ENCODE assay signal across 1 cellular context in the genomic region with DNA sequence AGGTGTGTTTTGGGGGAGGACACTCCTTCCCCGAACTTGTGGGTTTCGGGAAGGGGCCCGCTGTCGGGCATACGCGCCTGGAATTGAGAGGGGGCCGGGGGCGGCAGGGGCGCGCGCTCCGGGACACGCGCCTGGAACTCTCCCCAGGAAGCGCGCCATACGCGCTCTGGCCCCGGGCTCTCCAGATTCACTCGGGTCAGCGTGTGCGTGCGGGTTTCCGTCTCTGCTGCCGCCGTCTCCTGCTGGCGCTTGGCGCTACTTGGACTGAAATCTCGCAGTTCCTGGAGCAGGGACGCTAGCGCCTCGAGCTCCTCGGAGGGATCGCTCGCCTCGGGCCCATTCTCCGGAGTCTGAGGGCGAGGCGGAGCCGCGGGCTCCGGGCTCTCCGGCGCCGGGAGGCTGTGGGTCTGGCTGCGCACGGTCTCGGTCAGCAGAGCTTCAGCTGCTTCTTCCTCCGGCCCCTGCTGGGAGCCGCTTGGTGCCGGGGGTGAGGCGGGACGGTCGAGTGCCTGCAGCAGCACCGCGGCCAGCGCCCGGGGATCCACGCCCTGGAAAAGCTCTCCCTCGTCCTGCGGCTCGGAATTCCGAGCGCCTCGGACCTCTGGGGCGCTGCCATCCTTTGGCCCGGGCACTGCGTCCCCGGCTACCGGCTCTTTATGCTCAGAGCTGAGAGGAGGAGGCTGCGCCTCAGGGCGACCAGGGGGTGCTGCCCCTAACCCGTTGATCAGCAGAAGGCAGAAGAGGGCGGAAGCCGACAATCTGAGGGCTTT.
TF ChIP-seq lines count a peak whose summit lies in the region.

No MANE protein-coding gene starts in this region.

TF ChIP-seq in HepG2, 621 proteins besides CTCF, POLR2A, EP300 and RAD21 (continues in another document):
- TF ChIP-seq, protein P1, sequence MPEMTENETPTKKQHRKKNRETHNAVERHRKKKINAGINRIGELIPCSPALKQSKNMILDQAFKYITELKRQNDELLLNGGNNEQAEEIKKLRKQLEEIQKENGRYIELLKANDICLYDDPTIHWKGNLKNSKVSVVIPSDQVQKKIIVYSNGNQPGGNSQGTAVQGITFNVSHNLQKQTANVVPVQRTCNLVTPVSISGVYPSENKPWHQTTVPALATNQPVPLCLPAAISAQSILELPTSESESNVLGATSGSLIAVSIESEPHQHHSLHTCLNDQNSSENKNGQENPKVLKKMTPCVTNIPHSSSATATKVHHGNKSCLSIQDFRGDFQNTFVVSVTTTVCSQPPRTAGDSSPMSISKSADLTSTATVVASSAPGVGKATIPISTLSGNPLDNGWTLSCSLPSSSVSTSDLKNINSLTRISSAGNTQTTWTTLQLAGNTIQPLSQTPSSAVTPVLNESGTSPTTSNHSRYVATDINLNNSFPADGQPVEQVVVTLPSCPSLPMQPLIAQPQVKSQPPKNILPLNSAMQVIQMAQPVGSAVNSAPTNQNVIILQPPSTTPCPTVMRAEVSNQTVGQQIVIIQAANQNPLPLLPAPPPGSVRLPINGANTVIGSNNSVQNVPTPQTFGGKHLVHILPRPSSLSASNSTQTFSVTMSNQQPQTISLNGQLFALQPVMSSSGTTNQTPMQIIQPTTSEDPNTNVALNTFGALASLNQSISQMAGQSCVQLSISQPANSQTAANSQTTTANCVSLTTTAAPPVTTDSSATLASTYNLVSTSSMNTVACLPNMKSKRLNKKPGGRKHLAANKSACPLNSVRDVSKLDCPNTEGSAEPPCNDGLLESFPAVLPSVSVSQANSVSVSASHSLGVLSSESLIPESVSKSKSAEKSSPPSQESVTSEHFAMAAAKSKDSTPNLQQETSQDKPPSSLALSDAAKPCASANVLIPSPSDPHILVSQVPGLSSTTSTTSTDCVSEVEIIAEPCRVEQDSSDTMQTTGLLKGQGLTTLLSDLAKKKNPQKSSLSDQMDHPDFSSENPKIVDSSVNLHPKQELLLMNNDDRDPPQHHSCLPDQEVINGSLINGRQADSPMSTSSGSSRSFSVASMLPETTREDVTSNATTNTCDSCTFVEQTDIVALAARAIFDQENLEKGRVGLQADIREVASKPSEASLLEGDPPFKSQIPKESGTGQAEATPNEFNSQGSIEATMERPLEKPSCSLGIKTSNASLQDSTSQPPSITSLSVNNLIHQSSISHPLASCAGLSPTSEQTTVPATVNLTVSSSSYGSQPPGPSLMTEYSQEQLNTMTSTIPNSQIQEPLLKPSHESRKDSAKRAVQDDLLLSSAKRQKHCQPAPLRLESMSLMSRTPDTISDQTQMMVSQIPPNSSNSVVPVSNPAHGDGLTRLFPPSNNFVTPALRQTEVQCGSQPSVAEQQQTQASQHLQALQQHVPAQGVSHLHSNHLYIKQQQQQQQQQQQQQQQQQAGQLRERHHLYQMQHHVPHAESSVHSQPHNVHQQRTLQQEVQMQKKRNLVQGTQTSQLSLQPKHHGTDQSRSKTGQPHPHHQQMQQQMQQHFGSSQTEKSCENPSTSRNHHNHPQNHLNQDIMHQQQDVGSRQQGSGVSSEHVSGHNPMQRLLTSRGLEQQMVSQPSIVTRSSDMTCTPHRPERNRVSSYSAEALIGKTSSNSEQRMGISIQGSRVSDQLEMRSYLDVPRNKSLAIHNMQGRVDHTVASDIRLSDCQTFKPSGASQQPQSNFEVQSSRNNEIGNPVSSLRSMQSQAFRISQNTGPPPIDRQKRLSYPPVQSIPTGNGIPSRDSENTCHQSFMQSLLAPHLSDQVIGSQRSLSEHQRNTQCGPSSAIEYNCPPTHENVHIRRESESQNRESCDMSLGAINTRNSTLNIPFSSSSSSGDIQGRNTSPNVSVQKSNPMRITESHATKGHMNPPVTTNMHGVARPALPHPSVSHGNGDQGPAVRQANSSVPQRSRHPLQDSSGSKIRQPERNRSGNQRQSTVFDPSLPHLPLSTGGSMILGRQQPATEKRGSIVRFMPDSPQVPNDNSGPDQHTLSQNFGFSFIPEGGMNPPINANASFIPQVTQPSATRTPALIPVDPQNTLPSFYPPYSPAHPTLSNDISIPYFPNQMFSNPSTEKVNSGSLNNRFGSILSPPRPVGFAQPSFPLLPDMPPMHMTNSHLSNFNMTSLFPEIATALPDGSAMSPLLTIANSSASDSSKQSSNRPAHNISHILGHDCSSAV (CRISPR knock-in tag; IDR thresholded peaks at IDR 0.05; ENCODE audit: borderline replicate concordance), result no peak
- 0 out of 2 replicates have a peak, but pooled peaks have one; percentile 18 for TF ChIP-seq ARNT2 (CRISPR knock-in tag; IDR thresholded peaks at IDR 0.05; ENCODE audit: low read depth)
- TF ChIP-seq YEATS4 (CRISPR knock-in tag; IDR thresholded peaks at IDR 0.05; ENCODE audit: borderline replicate concordance), result no peak; the same call in 1 of the 2 replicates
- TF ChIP-seq, protein P2, sequence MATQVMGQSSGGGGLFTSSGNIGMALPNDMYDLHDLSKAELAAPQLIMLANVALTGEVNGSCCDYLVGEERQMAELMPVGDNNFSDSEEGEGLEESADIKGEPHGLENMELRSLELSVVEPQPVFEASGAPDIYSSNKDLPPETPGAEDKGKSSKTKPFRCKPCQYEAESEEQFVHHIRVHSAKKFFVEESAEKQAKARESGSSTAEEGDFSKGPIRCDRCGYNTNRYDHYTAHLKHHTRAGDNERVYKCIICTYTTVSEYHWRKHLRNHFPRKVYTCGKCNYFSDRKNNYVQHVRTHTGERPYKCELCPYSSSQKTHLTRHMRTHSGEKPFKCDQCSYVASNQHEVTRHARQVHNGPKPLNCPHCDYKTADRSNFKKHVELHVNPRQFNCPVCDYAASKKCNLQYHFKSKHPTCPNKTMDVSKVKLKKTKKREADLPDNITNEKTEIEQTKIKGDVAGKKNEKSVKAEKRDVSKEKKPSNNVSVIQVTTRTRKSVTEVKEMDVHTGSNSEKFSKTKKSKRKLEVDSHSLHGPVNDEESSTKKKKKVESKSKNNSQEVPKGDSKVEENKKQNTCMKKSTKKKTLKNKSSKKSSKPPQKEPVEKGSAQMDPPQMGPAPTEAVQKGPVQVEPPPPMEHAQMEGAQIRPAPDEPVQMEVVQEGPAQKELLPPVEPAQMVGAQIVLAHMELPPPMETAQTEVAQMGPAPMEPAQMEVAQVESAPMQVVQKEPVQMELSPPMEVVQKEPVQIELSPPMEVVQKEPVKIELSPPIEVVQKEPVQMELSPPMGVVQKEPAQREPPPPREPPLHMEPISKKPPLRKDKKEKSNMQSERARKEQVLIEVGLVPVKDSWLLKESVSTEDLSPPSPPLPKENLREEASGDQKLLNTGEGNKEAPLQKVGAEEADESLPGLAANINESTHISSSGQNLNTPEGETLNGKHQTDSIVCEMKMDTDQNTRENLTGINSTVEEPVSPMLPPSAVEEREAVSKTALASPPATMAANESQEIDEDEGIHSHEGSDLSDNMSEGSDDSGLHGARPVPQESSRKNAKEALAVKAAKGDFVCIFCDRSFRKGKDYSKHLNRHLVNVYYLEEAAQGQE (IDR thresholded peaks at IDR 0.05; ENCODE audit: borderline replicate concordance in 1 of 2, low read depth in 1 of 2, low read length in 2 of 2), result peak; percentile 91 to 94
- TF ChIP-seq FOXJ3 (CRISPR knock-in tag; IDR thresholded peaks at IDR 0.05; ENCODE audit: borderline replicate concordance), result no peak
- no peak for TF ChIP-seq MBD4 (IDR thresholded peaks at IDR 0.05; ENCODE audit: borderline replicate concordance, low read length)
- TF ChIP-seq, protein P3, sequence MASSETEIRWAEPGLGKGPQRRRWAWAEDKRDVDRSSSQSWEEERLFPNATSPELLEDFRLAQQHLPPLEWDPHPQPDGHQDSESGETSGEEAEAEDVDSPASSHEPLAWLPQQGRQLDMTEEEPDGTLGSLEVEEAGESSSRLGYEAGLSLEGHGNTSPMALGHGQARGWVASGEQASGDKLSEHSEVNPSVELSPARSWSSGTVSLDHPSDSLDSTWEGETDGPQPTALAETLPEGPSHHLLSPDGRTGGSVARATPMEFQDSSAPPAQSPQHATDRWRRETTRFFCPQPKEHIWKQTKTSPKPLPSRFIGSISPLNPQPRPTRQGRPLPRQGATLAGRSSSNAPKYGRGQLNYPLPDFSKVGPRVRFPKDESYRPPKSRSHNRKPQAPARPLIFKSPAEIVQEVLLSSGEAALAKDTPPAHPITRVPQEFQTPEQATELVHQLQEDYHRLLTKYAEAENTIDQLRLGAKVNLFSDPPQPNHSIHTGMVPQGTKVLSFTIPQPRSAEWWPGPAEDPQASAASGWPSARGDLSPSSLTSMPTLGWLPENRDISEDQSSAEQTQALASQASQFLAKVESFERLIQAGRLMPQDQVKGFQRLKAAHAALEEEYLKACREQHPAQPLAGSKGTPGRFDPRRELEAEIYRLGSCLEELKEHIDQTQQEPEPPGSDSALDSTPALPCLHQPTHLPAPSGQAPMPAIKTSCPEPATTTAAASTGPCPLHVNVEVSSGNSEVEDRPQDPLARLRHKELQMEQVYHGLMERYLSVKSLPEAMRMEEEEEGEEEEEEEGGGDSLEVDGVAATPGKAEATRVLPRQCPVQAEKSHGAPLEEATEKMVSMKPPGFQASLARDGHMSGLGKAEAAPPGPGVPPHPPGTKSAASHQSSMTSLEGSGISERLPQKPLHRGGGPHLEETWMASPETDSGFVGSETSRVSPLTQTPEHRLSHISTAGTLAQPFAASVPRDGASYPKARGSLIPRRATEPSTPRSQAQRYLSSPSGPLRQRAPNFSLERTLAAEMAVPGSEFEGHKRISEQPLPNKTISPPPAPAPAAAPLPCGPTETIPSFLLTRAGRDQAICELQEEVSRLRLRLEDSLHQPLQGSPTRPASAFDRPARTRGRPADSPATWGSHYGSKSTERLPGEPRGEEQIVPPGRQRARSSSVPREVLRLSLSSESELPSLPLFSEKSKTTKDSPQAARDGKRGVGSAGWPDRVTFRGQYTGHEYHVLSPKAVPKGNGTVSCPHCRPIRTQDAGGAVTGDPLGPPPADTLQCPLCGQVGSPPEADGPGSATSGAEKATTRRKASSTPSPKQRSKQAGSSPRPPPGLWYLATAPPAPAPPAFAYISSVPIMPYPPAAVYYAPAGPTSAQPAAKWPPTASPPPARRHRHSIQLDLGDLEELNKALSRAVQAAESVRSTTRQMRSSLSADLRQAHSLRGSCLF (CRISPR knock-in tag; IDR thresholded peaks at IDR 0.05; ENCODE audit: borderline replicate concordance), result no peak
- TF ChIP-seq EHMT2 (IDR thresholded peaks at IDR 0.05; ENCODE audit: borderline replicate concordance, low read depth, low read length), result 0 out of 2 replicates have a peak, but pooled peaks have one; percentile 77
- no peak for TF ChIP-seq RXRA (CRISPR knock-in tag; IDR thresholded peaks at IDR 0.05)
- TF ChIP-seq MXI1 (IDR thresholded peaks at IDR 0.05; ENCODE audit: borderline replicate concordance, low read depth, low read length), result peak; percentile 49; the same call in 1 of the 3 replicates
- TF ChIP-seq POLR2AphosphoS2 (IDR thresholded peaks at IDR 0.05; ENCODE audit: low read depth, low read length), result no peak
- 0 out of 2 replicates have a peak, but pooled peaks have one; percentile 28 for TF ChIP-seq THAP11 (CRISPR knock-in tag; IDR thresholded peaks at IDR 0.05)
- TF ChIP-seq FOXK1 (CRISPR knock-in tag; IDR thresholded peaks at IDR 0.05; ENCODE audit: borderline replicate concordance, low read depth), result no peak
- TF ChIP-seq ZNF446 (CRISPR knock-in tag; IDR thresholded peaks at IDR 0.05), result no peak
- no peak for TF ChIP-seq ISX (CRISPR knock-in tag; conservative IDR thresholded peaks at IDR 0.05)
- TF ChIP-seq, protein P4, sequence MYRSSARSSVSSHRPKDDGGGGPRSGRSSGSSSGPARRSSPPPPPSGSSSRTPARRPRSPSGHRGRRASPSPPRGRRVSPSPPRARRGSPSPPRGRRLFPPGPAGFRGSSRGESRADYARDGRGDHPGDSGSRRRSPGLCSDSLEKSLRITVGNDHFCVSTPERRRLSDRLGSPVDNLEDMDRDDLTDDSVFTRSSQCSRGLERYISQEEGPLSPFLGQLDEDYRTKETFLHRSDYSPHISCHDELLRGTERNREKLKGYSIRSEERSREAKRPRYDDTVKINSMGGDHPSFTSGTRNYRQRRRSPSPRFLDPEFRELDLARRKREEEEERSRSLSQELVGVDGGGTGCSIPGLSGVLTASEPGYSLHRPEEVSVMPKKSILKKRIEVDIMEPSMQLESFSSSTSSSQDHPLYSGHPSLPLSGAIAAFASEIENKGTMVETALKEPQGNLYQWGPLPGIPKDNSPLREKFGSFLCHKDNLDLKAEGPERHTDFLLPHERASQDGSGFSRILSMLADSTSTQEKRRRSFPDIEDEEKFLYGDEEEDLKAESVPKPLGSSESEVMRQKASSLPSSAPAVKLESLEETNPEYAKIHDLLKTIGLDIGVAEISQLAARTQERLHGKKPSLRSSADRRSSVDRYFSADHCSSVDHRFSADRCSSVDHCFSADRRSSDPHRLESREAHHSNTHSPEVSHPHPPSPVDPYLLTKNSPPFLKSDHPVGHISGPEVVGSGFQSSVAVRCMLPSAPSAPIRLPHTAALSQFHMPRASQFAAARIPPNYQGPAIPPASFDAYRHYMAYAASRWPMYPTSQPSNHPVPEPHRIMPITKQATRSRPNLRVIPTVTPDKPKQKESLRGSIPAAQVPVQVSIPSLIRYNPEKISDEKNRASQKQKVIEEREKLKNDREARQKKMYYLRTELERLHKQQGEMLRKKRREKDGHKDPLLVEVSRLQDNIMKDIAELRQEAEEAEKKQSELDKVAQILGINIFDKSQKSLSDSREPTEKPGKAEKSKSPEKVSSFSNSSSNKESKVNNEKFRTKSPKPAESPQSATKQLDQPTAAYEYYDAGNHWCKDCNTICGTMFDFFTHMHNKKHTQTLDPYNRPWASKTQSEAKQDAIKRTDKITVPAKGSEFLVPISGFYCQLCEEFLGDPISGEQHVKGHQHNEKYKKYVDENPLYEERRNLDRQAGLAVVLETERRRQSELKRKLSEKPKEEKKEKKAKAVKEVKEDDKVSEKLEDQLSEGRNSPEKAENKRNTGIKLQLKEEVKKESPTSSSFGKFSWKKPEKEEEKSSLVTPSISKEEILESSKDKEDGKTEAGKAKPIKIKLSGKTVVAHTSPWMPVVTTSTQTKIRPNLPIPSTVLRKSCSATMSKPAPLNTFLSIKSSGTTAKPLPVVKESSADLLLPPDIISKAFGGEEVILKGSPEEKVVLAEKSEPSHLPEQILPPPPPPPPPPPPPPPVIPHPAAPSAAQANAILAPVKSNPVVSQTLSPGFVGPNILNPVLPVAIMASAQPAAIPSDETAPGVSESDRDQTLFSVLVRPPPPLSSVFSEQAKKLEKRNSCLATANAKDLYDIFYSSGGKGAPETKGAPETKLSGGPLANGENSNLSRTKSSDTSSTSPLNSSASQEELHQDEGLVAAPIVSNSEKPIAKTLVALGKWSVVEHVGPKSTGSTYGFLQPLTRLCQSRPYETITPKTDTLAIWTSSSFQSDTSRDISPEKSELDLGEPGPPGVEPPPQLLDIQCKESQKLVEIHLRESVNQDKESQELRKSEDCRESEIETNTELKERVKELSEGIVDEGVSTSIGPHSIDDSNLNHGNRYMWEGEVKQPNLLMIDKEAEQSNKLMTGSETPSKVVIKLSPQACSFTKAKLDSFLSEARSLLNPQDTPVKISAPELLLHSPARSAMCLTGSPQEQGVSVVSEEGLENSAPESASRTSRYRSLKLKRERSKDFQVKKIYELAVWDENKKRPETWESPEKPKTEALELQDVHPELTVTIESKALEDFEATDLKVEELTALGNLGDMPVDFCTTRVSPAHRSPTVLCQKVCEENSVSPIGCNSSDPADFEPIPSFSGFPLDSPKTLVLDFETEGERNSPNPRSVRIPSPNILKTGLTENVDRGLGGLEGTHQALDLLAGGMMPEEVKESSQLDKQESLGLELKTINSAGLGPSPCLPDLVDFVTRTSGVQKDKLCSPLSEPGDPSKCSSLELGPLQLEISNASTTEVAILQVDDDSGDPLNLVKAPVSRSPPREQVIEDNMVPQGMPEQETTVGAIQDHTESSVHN (CRISPR knock-in tag; IDR thresholded peaks at IDR 0.05), result no peak
- TF ChIP-seq GPN1 (CRISPR knock-in tag; IDR thresholded peaks at IDR 0.05; ENCODE audit: borderline replicate concordance), result no peak
